ENCODE assay signal across 8 cellular contexts in the genomic region with DNA sequence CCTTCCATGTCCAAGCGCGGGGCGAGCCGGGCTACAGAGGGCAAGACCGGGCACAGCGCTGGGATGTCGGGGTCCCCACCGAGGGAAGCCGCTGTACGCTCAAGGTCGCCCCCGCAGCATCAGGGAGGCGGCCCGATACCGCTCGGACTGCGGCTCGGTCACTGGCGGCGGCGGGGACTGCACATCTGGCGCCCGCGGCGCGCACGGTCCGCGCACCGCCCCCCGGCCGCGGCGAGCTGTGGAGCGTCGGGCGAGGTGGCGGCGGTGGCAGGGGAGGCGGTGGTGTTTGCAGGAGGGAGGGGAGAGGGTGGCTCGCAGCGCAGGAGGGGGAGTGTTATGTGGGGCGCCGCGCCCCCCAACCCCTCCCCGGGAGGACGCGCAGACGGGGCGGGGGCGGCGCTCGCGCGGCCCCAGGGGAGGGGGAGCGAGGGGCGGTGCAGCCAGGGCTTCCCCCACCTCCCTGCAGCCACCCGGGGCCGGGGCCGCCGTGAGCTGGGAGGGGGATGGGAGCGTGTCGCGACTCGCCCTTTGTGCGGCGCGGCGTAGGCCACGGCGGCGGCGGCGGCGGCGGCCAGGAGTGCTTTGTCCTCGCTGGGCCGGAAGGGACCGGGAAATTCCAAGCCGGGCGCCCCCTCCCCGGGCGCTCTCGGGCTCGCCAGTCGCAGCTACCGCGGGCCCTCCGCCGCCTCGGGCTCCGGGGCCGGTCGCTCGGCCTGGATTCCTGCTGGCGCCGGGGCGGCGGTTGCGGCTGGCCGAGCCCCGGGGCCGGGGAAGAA. TPM values are rescaled to one million over a fixed set of nuclear protein-coding genes. Genes with fewer than 3 reads are reported as not detected.
DNase-seq lines count a peak whose midpoint lies in the region; ATAC-seq, FAIRE-seq and TF ChIP-seq lines count a peak whose summit lies in the region.

A gene (minus strand): TSS at position 309 of the 776 bp plus-strand sequence. CDS start 301 bp downstream, at position 8.

- H3K4me1 ChIP-seq in CD8-positive, alpha-beta T cell (ENCODE audit: insufficient read depth, low read length): peaks cover 13% of the 10 kb centered on the region
- peaks cover 3 to 17% of the 10 kb centered on the region in 2 experiments for H3K4me1 ChIP-seq in SK-N-SH (ENCODE audit: control insufficient read depth in 1 of 2, insufficient read depth in 2 of 2, low read depth in 1 of 2, low read length in 1 of 2)
- peaks cover 0 to 13% of the 10 kb centered on the region in 2 donors for H3K4me1 ChIP-seq in duodenal mucosa (ENCODE audit: control insufficient read depth in 1 of 2, insufficient read depth in 2 of 2, low read length in 2 of 2)
- peaks cover 53% of the 10 kb centered on the region for H3K4me1 ChIP-seq in HepG2 (ENCODE audit: insufficient read depth, low read length)

- H3K79me2 ChIP-seq in SK-N-SH (ENCODE audit: insufficient read depth) (peaks cover 73% of the 10 kb centered on the region), HepG2 (ENCODE audit: insufficient read depth, low read length) (no peaks in the 10 kb centered on the region)

- H3K27ac Mint-ChIP-seq in CD8-positive, alpha-beta T cell: no peak within 1 kb of the TSS
- peak within 1 kb of the TSS; percentile 92 for H3K27ac Mint-ChIP-seq in HFFc6
- H3K27ac Mint-ChIP-seq in stimulated activated naive B cell treated with anti-CD40 and anti-IgM and Interleukin-4, amounts not matched to agents 10 μg/mL and 1 μg/mL and 100 μg/mL, for 72 hours: peak within 1 kb of the TSS; percentile 87

- ATAC-seq in CD8-positive, alpha-beta T cell: peak; percentile 62
- ATAC-seq in HepG2 (peak; percentile 77), HG02870 (IDR thresholded peaks at IDR 0.05; ENCODE audit: unreplicated experiment) (no peak)
- ATAC-seq in stimulated activated naive B cell treated with anti-CD40 and anti-IgM and Interleukin-4, amounts not matched to agents 10 μg/mL and 1 μg/mL and 100 μg/mL, for 72 hours (replicated peaks): peak; percentile 32 to 37

- TF ChIP-seq EP300 in SK-N-SH (IDR thresholded peaks at IDR 0.05; ENCODE audit: borderline replicate concordance in 1 of 2, low read depth in 1 of 2, low read length in 1 of 2) (no peak; a peak in 1 of 4 replicates), HepG2 (IDR thresholded peaks at IDR 0.05; ENCODE audit: low read depth in 2 of 2, low read length in 2 of 2) (no peak), HepG2 (CRISPR knock-in tag; IDR thresholded peaks at IDR 0.05; ENCODE audit: borderline replicate concordance) (no peak)

- H3K4me3 Mint-ChIP-seq in CD8-positive, alpha-beta T cell: peak within 1 kb of the TSS; percentile 76
- peak within 1 kb of the TSS; percentile 97 for H3K4me3 Mint-ChIP-seq in HFFc6
- peak within 1 kb of the TSS; percentile 68 to 70 for H3K4me3 Mint-ChIP-seq in stimulated activated naive B cell treated with anti-CD40 and anti-IgM and Interleukin-4, amounts not matched to agents 10 μg/mL and 1 μg/mL and 100 μg/mL, for 72 hours

- POLR2A ChIA-PET in CD8-positive, alpha-beta T cell (lab: Charles Lee): no interaction called here
- POLR2A ChIA-PET in SK-N-SH (lab: Yijun Ruan, JAX) (no interaction called here), HepG2 (lab: Yijun Ruan, JAX) (interaction anchor here (0.9 to 2.7 kb wide), 11 partner anchors 8 to 163 kb away, joined by 3 to 12 read pairs (median 7); no protein-coding TSS in a partner anchor)

- CTCF ChIA-PET in CD8-positive, alpha-beta T cell (lab: Charles Lee): interaction anchor here (0.6 to 4.4 kb wide), 3 partner anchors 11 to 719 kb away, joined by 3 to 41 read pairs (median 3); no protein-coding TSS in a partner anchor
- CTCF ChIA-PET in SK-N-SH (lab: Yijun Ruan, JAX) (interaction anchor here (0.6 to 4.6 kb wide), 6 partner anchors 13 to 718 kb away, joined by 3 to 76 read pairs (median 6); no protein-coding TSS in a partner anchor), HepG2 (lab: Yijun Ruan, JAX; ENCODE audit: low intra/inter-chr PET ratio, low total read pairs) (no interaction called here)

- H3K27me3 Mint-ChIP-seq in CD8-positive, alpha-beta T cell (ENCODE audit: low read depth): peaks cover 56% of the 10 kb centered on the region
- no peaks in the 10 kb centered on the region; the same call in 1 of the 2 replicates for H3K27me3 Mint-ChIP-seq in HFFc6 (ENCODE audit: insufficient read depth)
- peaks cover 68 to 80% of the 10 kb centered on the region in 2 donors for H3K27me3 Mint-ChIP-seq in stimulated activated naive B cell treated with anti-CD40 and anti-IgM and Interleukin-4, amounts not matched to agents 10 μg/mL and 1 μg/mL and 100 μg/mL, for 72 hours

- H3K9me3 ChIP-seq in CD8-positive, alpha-beta T cell (ENCODE audit: low read length): no peaks in the 10 kb centered on the region
- H3K9me3 ChIP-seq in SK-N-SH (no peaks in the 10 kb centered on the region), duodenal mucosa (ENCODE audit: control insufficient read depth in 1 of 2, low read length in 2 of 2) (no peaks in the 10 kb centered on the region), HepG2 (ENCODE audit: low read length) (no peaks in the 10 kb centered on the region)

- H4K20me1 ChIP-seq in SK-N-SH (ENCODE audit: insufficient read depth) (peaks cover 7% of the 10 kb centered on the region), HepG2 (ENCODE audit: insufficient read depth, low read length) (no peaks in the 10 kb centered on the region)

- peak within 1 kb of the TSS; percentile 88 for H3K4me2 ChIP-seq in SK-N-SH
- peak within 1 kb of the TSS; percentile 73 for H3K4me2 ChIP-seq in HepG2 (ENCODE audit: low read depth, low read length)

- WGBS in SK-N-SH (ENCODE audit: low lambda C conversion rate): 7% methylated on average over 4 of the region's 103 CpGs
- WGBS in HepG2 (ENCODE audit: low lambda C conversion rate): no CpG with 5 or more reads among the region's 103 CpGs

- peak in 1 of 7 experiments; percentile 11 for DNase-seq in CD8-positive, alpha-beta T cell
- peak; percentile 38 for DNase-seq in HFFc6
- peak; percentile 89 for DNase-seq in SK-N-SH
- no peak for DNase-seq in HepG2 (ENCODE audit: low spot score)
- DNase-seq in stimulated activated naive B cell treated with anti-CD40 and anti-IgM and Interleukin-4, amounts not matched to agents 10 μg/mL and 1 μg/mL and 100 μg/mL, for 72 hours: no peak
- no peak for DNase-seq in effector CD8-positive, alpha-beta T cell (lab: John Stamatoyannopoulos, UW)

- no peaks in the 10 kb centered on the region for H3K36me3 Mint-ChIP-seq in CD8-positive, alpha-beta T cell
- H3K36me3 Mint-ChIP-seq in HFFc6 (ENCODE audit: low read depth): peaks cover 20% of the 10 kb centered on the region
- H3K36me3 Mint-ChIP-seq in stimulated activated naive B cell treated with anti-CD40 and anti-IgM and Interleukin-4, amounts not matched to agents 10 μg/mL and 1 μg/mL and 100 μg/mL, for 72 hours: no peaks in the 10 kb centered on the region

- no peaks in the 10 kb centered on the region for H3K36me3 ChIP-seq in CD8-positive, alpha-beta T cell (ENCODE audit: insufficient read depth, low read length)
- H3K36me3 ChIP-seq in SK-N-SH (replicated peaks in 1 of 2; ENCODE audit: control insufficient read depth in 1 of 2, insufficient read depth in 2 of 2, low read length in 1 of 2) (peaks cover 0 to 2% of the 10 kb centered on the region in 2 experiments), duodenal mucosa (ENCODE audit: control insufficient read depth in 1 of 2, insufficient read depth in 2 of 2, low read length in 2 of 2) (no peaks in the 10 kb centered on the region), HepG2 (replicated peaks in 1 of 2; ENCODE audit: control insufficient read depth in 1 of 2, insufficient read depth in 2 of 2, low read length in 2 of 2) (no peaks in the 10 kb centered on the region)

- in situ Hi-C loops in HepG2 (cut with HindIII; ENCODE audit: extremely low pct_ligation_motif_present, low pct_unique_long_range_greater_than_20kb): loop anchor here (10.0 kb wide), 1 partner anchor 54 kb away; no protein-coding TSS in a partner anchor

- H3K4me3 ChIP-seq in CD8-positive, alpha-beta T cell (ENCODE audit: low read depth, low read length): peak within 1 kb of the TSS; percentile 33
- H3K4me3 ChIP-seq in SK-N-SH (ENCODE audit: low read depth in 2 of 2, low read length in 1 of 2) (peak within 1 kb of the TSS; percentile 80 to 85), duodenal mucosa (ENCODE audit: low read depth in 1 of 2, low read length in 2 of 2) (peak within 1 kb of the TSS; percentile 55 to 61), HepG2 (replicated peaks in 1 of 3; ENCODE audit: insufficient read depth in 1 of 3, low read depth in 2 of 3, low read length in 3 of 3) (peak within 1 kb of the TSS; percentile 70 to 82 (median 73))

- no peaks in the 10 kb centered on the region for H3K9me2 ChIP-seq in SK-N-SH

- H3K27ac ChIP-seq in CD8-positive, alpha-beta T cell (ENCODE audit: low read depth, low read length): no peak within 1 kb of the TSS
- H3K27ac ChIP-seq in SK-N-SH (ENCODE audit: low read depth in 2 of 2, low read length in 1 of 2) (peak within 1 kb of the TSS; percentile 65 to 69), duodenal mucosa (ENCODE audit: low read depth, low read length) (peak within 1 kb of the TSS; percentile 52), HepG2 (ENCODE audit: extremely low read length, insufficient read depth, low read length) (peak within 1 kb of the TSS; percentile 34)

- H3K27me3 ChIP-seq in CD8-positive, alpha-beta T cell (ENCODE audit: insufficient read depth, low read length): peaks cover 28% of the 10 kb centered on the region
- H3K27me3 ChIP-seq in SK-N-SH (ENCODE audit: insufficient read depth): no peaks in the 10 kb centered on the region
- H3K27me3 ChIP-seq in duodenal mucosa (ENCODE audit: control insufficient read depth in 1 of 2, insufficient read depth in 2 of 2, low read length in 2 of 2): peaks cover 25 to 32% of the 10 kb centered on the region in 2 donors
- H3K27me3 ChIP-seq in HepG2 (ENCODE audit: control insufficient read depth in 1 of 2, insufficient read depth in 2 of 2, low read length in 2 of 2): peaks cover 0 to 13% of the 10 kb centered on the region in 2 experiments; a peak in 2 of 5 replicates

- TF ChIP-seq RAD21 in SK-N-SH (IDR thresholded peaks at IDR 0.05; ENCODE audit: low read length) (no peak), HepG2 (CRISPR knock-in tag; IDR thresholded peaks at IDR 0.05) (peak; percentile 52; the same call in 1 of the 2 replicates)

- no peak for FAIRE-seq in HepG2 (lab: Jason Lieb, UNC)

- no TSS peak for BruUV-seq in HepG2 (replicated peaks; lab: Mats Ljungman, UMichigan)

- H3K9ac ChIP-seq in SK-N-SH (peak within 1 kb of the TSS; percentile 86), duodenal mucosa (ENCODE audit: low read depth in 1 of 2, low read length in 2 of 2) (peak within 1 kb of the TSS; percentile 54 to 55), HepG2 (ENCODE audit: insufficient read depth, low read depth, low read length) (peak within 1 kb of the TSS; percentile 74)

- peaks cover 8% of the 10 kb centered on the region for H3F3A ChIP-seq in SK-N-SH (replicated peaks; ENCODE audit: insufficient read depth)

- no peak for TF ChIP-seq POLR2A in HepG2 (IDR thresholded peaks at IDR 0.05; ENCODE audit: insufficient read depth in 1 of 2, low read depth in 2 of 2, low read length in 2 of 2)

- H3K9me3 Mint-ChIP-seq in CD8-positive, alpha-beta T cell: no peaks in the 10 kb centered on the region
- H3K9me3 Mint-ChIP-seq in HFFc6: no peaks in the 10 kb centered on the region
- H3K9me3 Mint-ChIP-seq in stimulated activated naive B cell treated with anti-CD40 and anti-IgM and Interleukin-4, amounts not matched to agents 10 μg/mL and 1 μg/mL and 100 μg/mL, for 72 hours: no peaks in the 10 kb centered on the region

- TF ChIP-seq CTCF in CD8-positive, alpha-beta T cell (IDR thresholded peaks at IDR 0.05): no peak
- TF ChIP-seq CTCF in HFFc6 (IDR thresholded peaks at IDR 0.05): 0 out of 2 replicates have a peak, but pooled peaks have one; percentile 9
- TF ChIP-seq CTCF in SK-N-SH (IDR thresholded peaks at IDR 0.05): no peak
- no peak; the same call in 1 of the 2 replicates for TF ChIP-seq CTCF in HepG2 (CRISPR knock-in tag; IDR thresholded peaks at IDR 0.05)

- intact Hi-C loops in CD8-positive, alpha-beta T cell (cut with DNase I, micrococcal nuclease): loop anchor here in 1 of 2 experiments (10.0 kb wide), 1 partner anchor 1934 kb away; no protein-coding TSS in a partner anchor
- intact Hi-C loops in HepG2 (cut with micrococcal nuclease; ENCODE audit: unreplicated experiment): loop anchor here (5.0 kb wide), 1 partner anchor 107 kb away; no protein-coding TSS in a partner anchor

- H2AFZ ChIP-seq in SK-N-SH (ENCODE audit: low read depth): peak within 1 kb of the TSS; percentile 38; the same call in 1 of the 2 replicates
- H2AFZ ChIP-seq in HepG2 (ENCODE audit: low read length): no peak within 1 kb of the TSS

- H3K4me1 Mint-ChIP-seq in CD8-positive, alpha-beta T cell (ENCODE audit: low read depth): peaks cover 15% of the 10 kb centered on the region
- H3K4me1 Mint-ChIP-seq in HFFc6 (ENCODE audit: low read depth): peaks cover 74% of the 10 kb centered on the region
- H3K4me1 Mint-ChIP-seq in stimulated activated naive B cell treated with anti-CD40 and anti-IgM and Interleukin-4, amounts not matched to agents 10 μg/mL and 1 μg/mL and 100 μg/mL, for 72 hours: peaks cover 10 to 15% of the 10 kb centered on the region in 2 donors

RNA-seq across cellular contexts. Expression of the gene that starts here (rescaled TPM):
- 1 to 10 TPM in 1 of 2 experiments, under 1 TPM in 1; 0.65 to 1.1 TPM for total RNA-seq in CD8-positive, alpha-beta T cell
- total RNA-seq in HFFc6 (2021; fragmentation: NEBNext Ultra II Directional; extraction: Animal tissue kit (Norgen Biotek cat#: 25700)): 10 to 100 TPM; 11.0 to 37.3 (median 14.1) TPM
- polyA plus RNA-seq in SK-N-SH (2012; rRNA removed) (8.1 and 11.3 TPM in 2 replicates), HepG2 (2011; rRNA removed) (0.74 and 1.7 TPM in 2 replicates)
- 9.5 and 10.7 TPM in 2 replicates for polyA plus RNA-seq in SK-N-SH (2012; cell fraction: cytosol; rRNA removed)
- polyA plus RNA-seq in SK-N-SH (2012; cell fraction: nucleus; rRNA removed): 12.0 and 18.7 TPM in 2 replicates
- 1.9 and 2.0 TPM in 2 replicates for total RNA-seq in HepG2 (2016; rRNA removed; fragmentation: Illumina TruSeq; extraction: Trizol)
- 0.20 and 1.1 TPM in 2 replicates for total RNA-seq in HepG2 (2016; cell fraction: cytosol; rRNA removed; fragmentation: Illumina TruSeq; extraction: Trizol; ENCODE audit: low read depth)
- 1.7 and 2.1 TPM in 2 replicates for total RNA-seq in HepG2 (2016; cell fraction: insoluble cytoplasmic fraction; rRNA removed; fragmentation: Illumina TruSeq; extraction: Trizol)
- 1.1 and 1.8 TPM in 2 replicates for total RNA-seq in HepG2 (2016; cell fraction: membrane; rRNA removed; fragmentation: Illumina TruSeq; extraction: Trizol)
- total RNA-seq in HepG2 (2016; cell fraction: nucleus; rRNA removed; fragmentation: Illumina TruSeq; extraction: Trizol): 1.8 and 1.9 TPM in 2 replicates
- 0.79 and 1.2 TPM in 2 replicates for polyA plus RNA-seq in HepG2 (2011; cell fraction: cytosol; rRNA removed)
- 0.69 and 1.3 TPM in 2 replicates for polyA plus RNA-seq in HepG2 (2011; cell fraction: nucleus; rRNA removed)
- polyA plus RNA-seq in HepG2 (2012): 0.40 and 1.4 TPM in 2 replicates
- polyA plus RNA-seq in HepG2 (2016; cell fraction: cytosol; fragmentation: Illumina TruSeq; extraction: Trizol; ENCODE audit: low read depth): 0.08 and 0.11 TPM in 2 replicates
- polyA plus RNA-seq in HepG2 (2016; cell fraction: insoluble cytoplasmic fraction; fragmentation: Illumina TruSeq; extraction: Trizol; ENCODE audit: low read depth): 1.7 TPM in 2 replicates
- polyA plus RNA-seq in HepG2 (2016; cell fraction: membrane; fragmentation: Illumina TruSeq; extraction: Trizol; ENCODE audit: low read depth): 0.32 and 0.37 TPM in 2 replicates
- 1.9 TPM in 2 replicates for polyA plus RNA-seq in HepG2 (2016; cell fraction: nucleus; fragmentation: Illumina TruSeq; extraction: Trizol; ENCODE audit: insufficient read depth, low read depth)
- polyA minus RNA-seq in HepG2 (2011; rRNA and poly(A)+ RNA removed; ENCODE audit: low replicate concordance): 2.5 and 4.9 TPM in 2 replicates
- 0.89 and 1.6 TPM in 2 replicates for polyA minus RNA-seq in HepG2 (2011; cell fraction: cytosol; rRNA and poly(A)+ RNA removed)
- 1.6 and 2.3 TPM in 2 replicates for polyA minus RNA-seq in HepG2 (2011; cell fraction: nucleus; rRNA and poly(A)+ RNA removed)

Comparison
In these comparisons a context has a peak if more than half of its experiments do, and no peak if none do; other contexts are left out.
1. DNase-seq: peak in HFFc6 (single experiment) and SK-N-SH (single experiment); none in HepG2 (single experiment), stimulated activated naive B cell treated with anti-CD40 and anti-IgM and Interleukin-4, amounts not matched to agents 10 μg/mL and 1 μg/mL and 100 μg/mL, for 72 hours (single experiment) and effector CD8-positive, alpha-beta T cell (single experiment).
2. Peak in every context shown above with its lines, with median percentiles within 50 percentile points of each other: H3K4me3 ChIP-seq, H3K4me3 Mint-ChIP-seq and H3K9ac ChIP-seq.